Comparison of ENCODE assay signal across 15 cellular contexts in the genomic region with DNA sequence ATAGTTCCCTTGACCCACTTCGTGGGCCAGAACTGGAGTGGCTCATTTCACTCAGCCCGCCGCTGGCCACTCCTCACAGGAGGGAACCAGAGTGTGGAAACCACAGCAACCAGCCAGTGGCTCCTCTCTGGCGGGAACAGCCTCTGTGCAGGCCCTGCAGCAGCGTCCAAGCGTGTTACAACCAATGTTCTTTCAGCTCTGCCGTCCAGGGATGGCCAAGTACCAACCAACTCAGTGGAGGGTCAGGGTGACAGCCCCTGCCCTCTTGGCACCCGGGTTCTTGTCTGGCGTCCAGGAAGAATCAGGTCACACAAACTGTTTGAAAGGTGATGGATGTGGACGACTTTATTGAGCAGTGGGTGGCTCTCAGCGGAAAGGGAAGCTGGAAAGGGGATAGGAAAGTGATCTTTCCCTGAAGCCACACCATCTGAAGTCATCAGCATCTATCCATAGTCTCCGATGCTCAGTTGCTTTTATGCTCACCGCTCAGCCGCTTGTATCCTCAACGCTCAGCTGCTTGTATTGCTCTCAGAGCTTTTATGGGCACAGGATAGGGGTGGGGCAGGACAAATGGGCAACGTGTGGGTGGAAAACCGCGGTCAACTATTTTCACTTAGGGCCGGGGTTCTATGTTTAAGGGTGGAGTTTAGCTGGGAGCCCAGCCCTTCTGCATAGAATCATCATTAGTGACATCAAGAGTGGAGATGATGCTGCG.
DNase-seq lines count a peak whose midpoint lies in the region; ATAC-seq and TF ChIP-seq lines count a peak whose summit lies in the region.
"Had no signal": no experiment of that assay in that cellular context is flagged by ENCODE, and none has a peak within 500 bp of the region (broad histone marks: within the 10 kb centered on the region; RNA-seq: fewer than 3 reads in every experiment).

No MANE protein-coding gene starts in this region.

- H3K27me3 ChIP-seq in vagina (no peaks in the 10 kb centered on the region), Peyer's patch (no peaks in the 10 kb centered on the region)
- H3K27me3 ChIP-seq: BLaER1 treated with 17β-estradiol and CSF1 and Interleukin-3, amounts not matched to agents 10 nM and 100 nM had no signal

- H3K27ac ChIP-seq in vagina (no peak overlapping the region), Peyer's patch (no peak overlapping the region)
- H3K27ac ChIP-seq: BLaER1 treated with 17β-estradiol and CSF1 and Interleukin-3, amounts not matched to agents 10 nM and 100 nM; GM23248; HL-60 had no signal

- intact Hi-C loops in vagina (cut with DNase I) = no loop called here

- no peak for TF ChIP-seq POLR2A in vagina (IDR thresholded peaks at IDR 0.05)
- no peak for TF ChIP-seq POLR2A in Peyer's patch (IDR thresholded peaks at IDR 0.05)

- H3K36me3 ChIP-seq in vagina = no peaks in the 10 kb centered on the region
- no peaks in the 10 kb centered on the region for H3K36me3 ChIP-seq in Peyer's patch
- H3K36me3 ChIP-seq: BLaER1 treated with 17β-estradiol and CSF1 and Interleukin-3, amounts not matched to agents 10 nM and 100 nM had no signal

- ATAC-seq in GM19328 (IDR thresholded peaks at IDR 0.05; ENCODE audit: unreplicated experiment) (no peak), GM21528 (IDR thresholded peaks at IDR 0.05; ENCODE audit: low FRiP score, unreplicated experiment) (no peak)
- ATAC-seq: CD8-positive, alpha-beta T cell had no signal

- TF ChIP-seq CTCF in vagina (IDR thresholded peaks at IDR 0.05) = no peak
- no peak for TF ChIP-seq CTCF in Peyer's patch (IDR thresholded peaks at IDR 0.05)

- DNase-seq in SW480 (ENCODE audit: low spot score) = peak; percentile 90
- DNase-seq in ecto neural progenitor cell (ENCODE audit: low spot score) = peak; percentile 37
- peak; percentile 11 for DNase-seq in medulla oblongata (ENCODE audit: extremely low spot score)
- peak; percentile 64 to 92 for DNase-seq in vagina (ENCODE audit: extremely low spot score in 2 of 2)
- no peak for DNase-seq in Peyer's patch
- DNase-seq: Calu3; CD8-positive, alpha-beta T cell; DMS79 treated with DMSO at 0.1 percent for 48 hours; GF-D8; GM23248; HCEC 1CT had no signal

- H3K9me3 ChIP-seq in vagina (no peaks in the 10 kb centered on the region), Peyer's patch (no peaks in the 10 kb centered on the region)
- H3K9me3 ChIP-seq: BLaER1 treated with 17β-estradiol and CSF1 and Interleukin-3, amounts not matched to agents 10 nM and 100 nM had no signal

- H3K4me1 ChIP-seq in vagina (no peaks in the 10 kb centered on the region), Peyer's patch (no peaks in the 10 kb centered on the region)

- H3K4me3 ChIP-seq in vagina = no peak overlapping the region
- no peak overlapping the region for H3K4me3 ChIP-seq in Peyer's patch
- H3K4me3 ChIP-seq: BLaER1 treated with 17β-estradiol and CSF1 and Interleukin-3, amounts not matched to agents 10 nM and 100 nM; GM23248 had no signal

Comparison
In these comparisons a context has a peak if more than half of its experiments do, and no peak if none do; other contexts are left out.
1. DNase-seq: peak in SW480 (single experiment), ecto neural progenitor cell (single experiment), medulla oblongata (single experiment) and vagina (2 of 2); none in Peyer's patch (0 of 3).